In the genomic region with DNA sequence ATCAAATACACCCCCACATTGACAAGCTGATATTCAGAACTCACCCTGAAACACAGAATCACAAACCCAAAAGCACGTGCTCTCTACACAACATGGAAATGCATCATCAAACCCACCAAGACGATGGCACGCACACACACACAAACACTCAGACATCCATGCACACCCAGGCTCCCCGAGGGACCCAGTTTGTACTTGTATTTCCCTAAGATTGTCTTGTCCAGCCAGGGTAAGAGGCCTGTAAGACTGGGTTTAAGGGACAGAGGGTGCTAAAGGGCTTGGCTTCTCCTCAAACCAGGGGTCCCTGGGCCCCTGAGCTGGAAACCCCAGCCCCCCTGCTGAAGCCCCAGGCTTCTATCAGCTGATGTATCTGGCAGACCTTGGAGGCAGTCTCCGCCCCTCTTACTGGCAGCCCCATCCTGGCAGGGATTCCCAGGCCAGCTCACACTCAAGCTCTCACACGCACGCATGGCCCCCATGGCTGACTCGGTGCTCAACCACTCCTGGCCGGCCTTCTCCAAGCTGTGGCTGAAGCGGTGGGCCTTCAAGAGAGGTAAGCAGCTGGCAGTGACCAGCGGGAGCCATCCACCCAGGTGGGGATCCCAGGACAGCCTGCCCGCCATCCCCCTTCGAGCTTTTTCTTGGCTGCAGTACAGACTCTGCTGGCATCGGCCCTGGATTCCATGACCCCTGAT, we compare ENCODE assay signal across 9 cellular contexts. TPM values are rescaled to one million over a fixed set of nuclear protein-coding genes. Genes with fewer than 3 reads are reported as not detected.
DNase-seq lines count a peak whose midpoint lies in the region; TF ChIP-seq lines count a peak whose summit lies in the region.
"Had no signal": no experiment of that assay in that cellular context is flagged by ENCODE, and none has a peak within 500 bp of the region (broad histone marks: within the 10 kb centered on the region; RNA-seq: fewer than 3 reads in every experiment).

No MANE protein-coding gene starts in this region.

- intact Hi-C loops in CD4-positive, alpha-beta memory T cell (cut with micrococcal nuclease) = no loop called here
- intact Hi-C loops in ovary (cut with DNase I) = loop anchor here in 2 of 4 donors (5.0 to 10.0 kb wide), 3 partner anchors 190 to 322 kb away; a partner anchor contains a TSS
- intact Hi-C loops in lower leg skin (cut with DNase I; ENCODE audit: low total_unique reads) = loop anchor here (10.0 kb wide), 1 partner anchor 330 kb away; a partner anchor contains a TSS

- no peak for DNase-seq in CD4-positive, alpha-beta memory T cell
- DNase-seq in effector memory CD4-positive, alpha-beta T cell = no peak
- DNase-seq in ovary = peak in 1 of 5 donors; percentile 33
- DNase-seq in SIG-M5 (lab: John Stamatoyannopoulos, UW) = no peak
- DNase-seq in RWPE1 (ENCODE audit: low spot score) = no peak
- no peak for DNase-seq in T1000 (lab: John Stamatoyannopoulos, UW)
- DNase-seq in lower leg skin (ENCODE audit: low spot score in 2 of 2) = no peak
- DNase-seq: activated naive CD4-positive, alpha-beta T cell treated with anti-CD3 and anti-CD28 coated beads for 36 hours had no signal

- peaks cover 82% of the 10 kb centered on the region for H3K4me1 ChIP-seq in CD4-positive, alpha-beta memory T cell (ENCODE audit: insufficient read depth, low read length)
- H3K4me1 ChIP-seq in Loucy (ENCODE audit: insufficient read depth, low read length, poor library complexity, severe bottlenecking) (peaks cover 15% of the 10 kb centered on the region), ovary (ENCODE audit: insufficient read depth) (no peaks in the 10 kb centered on the region)
- peaks cover 36% of the 10 kb centered on the region for H3K4me1 ChIP-seq in effector memory CD4-positive, alpha-beta T cell (ENCODE audit: control insufficient read depth, insufficient read depth, low read length, poor library complexity, severe bottlenecking)

- no peaks in the 10 kb centered on the region for H3K27me3 Mint-ChIP-seq in CD4-positive, alpha-beta memory T cell

- H3K36me3 Mint-ChIP-seq in CD4-positive, alpha-beta memory T cell = peaks cover 50 to 64% of the 10 kb centered on the region in 2 donors

- TF ChIP-seq CTCF in Loucy (conservative IDR thresholded peaks at IDR 0.05; ENCODE audit: low read length) = no peak
- no peak for TF ChIP-seq CTCF in ovary (IDR thresholded peaks at IDR 0.05)
- TF ChIP-seq CTCF in RWPE1 (conservative IDR thresholded peaks at IDR 0.05; ENCODE audit: low read depth) = no peak
- TF ChIP-seq CTCF in lower leg skin (IDR thresholded peaks at IDR 0.05) = no peak

- TF ChIP-seq POLR2A in ovary (IDR thresholded peaks at IDR 0.05) (no peak), lower leg skin (IDR thresholded peaks at IDR 0.05) (no peak)

- H4K20me1 ChIP-seq in Loucy (ENCODE audit: insufficient read depth, low read length, poor library complexity, severe bottlenecking) = peaks cover 44% of the 10 kb centered on the region

- 64 to 67% (median 65%) methylated on average over 14 of the region's 14 CpGs for WGBS in ovary, 3 donors
- WGBS in lower leg skin, 2 donors = 61 to 63% methylated on average over 14 of the region's 14 CpGs

- no peaks in the 10 kb centered on the region for H3K9me2 ChIP-seq in Loucy (replicated peaks; ENCODE audit: low read depth, low read length)

- H3K9ac ChIP-seq in Loucy (ENCODE audit: low read depth, low read length, poor library complexity, severe bottlenecking) = no peak overlapping the region

- H3K9me3 ChIP-seq in CD4-positive, alpha-beta memory T cell (ENCODE audit: control insufficient read depth in 1 of 2, low read length in 2 of 2) = no peaks in the 10 kb centered on the region
- peaks cover 7% of the 10 kb centered on the region; the same call in 1 of the 2 replicates for H3K9me3 ChIP-seq in Loucy (ENCODE audit: insufficient read depth, low read depth, low read length)
- no peaks in the 10 kb centered on the region for H3K9me3 ChIP-seq in effector memory CD4-positive, alpha-beta T cell (ENCODE audit: control insufficient read depth, low read length)
- H3K9me3 ChIP-seq in ovary = no peaks in the 10 kb centered on the region

- peaks cover 28% of the 10 kb centered on the region for H3K36me3 ChIP-seq in CD4-positive, alpha-beta memory T cell (ENCODE audit: insufficient read depth, low read length)
- H3K36me3 ChIP-seq in Loucy (ENCODE audit: insufficient read depth, low read length) = peaks cover 12% of the 10 kb centered on the region; the same call in 1 of the 2 replicates
- peaks cover 39% of the 10 kb centered on the region for H3K36me3 ChIP-seq in effector memory CD4-positive, alpha-beta T cell (ENCODE audit: control insufficient read depth, insufficient read depth, low read length)
- no peaks in the 10 kb centered on the region for H3K36me3 ChIP-seq in ovary

- H3K27me3 ChIP-seq in CD4-positive, alpha-beta memory T cell (ENCODE audit: insufficient read depth, low read length) = no peaks in the 10 kb centered on the region
- no peaks in the 10 kb centered on the region for H3K27me3 ChIP-seq in Loucy (ENCODE audit: insufficient read depth, low read length, poor library complexity, severe bottlenecking)
- no peaks in the 10 kb centered on the region for H3K27me3 ChIP-seq in effector memory CD4-positive, alpha-beta T cell (replicated peaks; ENCODE audit: control insufficient read depth, insufficient read depth, low read length, poor library complexity, severe bottlenecking)
- no peaks in the 10 kb centered on the region for H3K27me3 ChIP-seq in ovary

- CTCF ChIA-PET in CD4-positive, alpha-beta memory T cell (lab: Charles Lee; ENCODE audit: partially characterized antibody) = interaction anchor here (0.9 to 8.1 kb wide), 16 partner anchors 10 to 207 kb away, joined by 3 to 123 read pairs (median 10); a partner anchor contains a TSS
- CTCF ChIA-PET in RWPE1 (lab: Yijun Ruan, JAX) = interaction anchor here (0.5 to 2.9 kb wide), 19 partner anchors 10 to 855 kb away, joined by 3 to 15 read pairs (median 4); no protein-coding TSS in a partner anchor

- H3K4me1 Mint-ChIP-seq in CD4-positive, alpha-beta memory T cell = peaks cover 54 to 95% (median 68%) of the 10 kb centered on the region in 4 donors

- H3K27ac Mint-ChIP-seq in CD4-positive, alpha-beta memory T cell = peak overlapping the region in 5 of 7 donors; percentile 37 to 95 (median 83)
- H3K27ac Mint-ChIP-seq: activated naive CD4-positive, alpha-beta T cell treated with anti-CD3 and anti-CD28 coated beads for 36 hours had no signal

- H3K4me3 ChIP-seq in CD4-positive, alpha-beta memory T cell (ENCODE audit: low read length in 2 of 2) = no peak overlapping the region
- no peak overlapping the region for H3K4me3 ChIP-seq in Loucy (ENCODE audit: low read length, poor library complexity, severe bottlenecking)
- H3K4me3 ChIP-seq in effector memory CD4-positive, alpha-beta T cell (ENCODE audit: insufficient read depth, low read depth, low read length, poor library complexity, severe bottlenecking) = no peak overlapping the region
- H3K4me3 ChIP-seq in ovary = peak overlapping the region; percentile 6
- H3K4me3 ChIP-seq in lower leg skin (ENCODE audit: low read depth, poor library complexity, severe bottlenecking) = no peak overlapping the region

- peaks cover 0 to 13% (median 6%) of the 10 kb centered on the region in 8 donors for H3K9me3 Mint-ChIP-seq in CD4-positive, alpha-beta memory T cell

- peak overlapping the region in 3 of 8 donors; percentile 4 to 94 (median 82) for H3K4me3 Mint-ChIP-seq in CD4-positive, alpha-beta memory T cell
- H3K4me3 Mint-ChIP-seq: activated naive CD4-positive, alpha-beta T cell treated with anti-CD3 and anti-CD28 coated beads for 36 hours had no signal

- peak overlapping the region; percentile 27 for H3K4me2 ChIP-seq in Loucy (ENCODE audit: low read depth, low read length, poor library complexity, severe bottlenecking)

- TF ChIP-seq EP300 in ovary (IDR thresholded peaks at IDR 0.05) = no peak

- H2AFZ ChIP-seq in Loucy (ENCODE audit: low read length) = no peak overlapping the region

- H3K27ac ChIP-seq in CD4-positive, alpha-beta memory T cell (ENCODE audit: low read depth, low read length) = peak overlapping the region; percentile 35
- H3K27ac ChIP-seq in effector memory CD4-positive, alpha-beta T cell (ENCODE audit: insufficient read depth, low read length, poor library complexity, severe bottlenecking) = peak overlapping the region; percentile 11
- H3K27ac ChIP-seq in ovary (no peak overlapping the region), RWPE1 (no peak overlapping the region)

- H3F3A ChIP-seq in Loucy (ENCODE audit: low read depth) = peaks cover 3% of the 10 kb centered on the region; the same call in 1 of the 2 replicates

- H3K79me2 ChIP-seq in Loucy (ENCODE audit: insufficient read depth, low read length) = peaks cover 83% of the 10 kb centered on the region

- POLR2A ChIA-PET in CD4-positive, alpha-beta memory T cell (lab: Charles Lee; ENCODE audit: partially characterized antibody) = interaction anchor here (0.6 to 4.6 kb wide), 9 partner anchors 10 to 256 kb away, joined by 3 to 50 read pairs (median 5); no protein-coding TSS in a partner anchor
- POLR2A ChIA-PET in RWPE1 (lab: Yijun Ruan, JAX; ENCODE audit: low non-redundant PET) = no interaction called here

RNA-seq across cellular contexts. Expression of a gene that starts 6.6 kb away (rescaled TPM):
- total RNA-seq in CD4-positive, alpha-beta memory T cell = 10 to 100 TPM; 82.3 to 83.8 TPM
- polyA plus RNA-seq in CD4-positive, alpha-beta memory T cell = 10 to 100 TPM in 1 of 2 donors, 1 to 10 TPM in 1; 2.2 to 11.1 TPM
- total RNA-seq in ovary = 10 to 100 TPM; 16.0 to 31.6 (median 25.1) TPM
- 10 to 100 TPM in 1 of 2 donors, 1 to 10 TPM in 1; 2.5 to 15.3 TPM for polyA plus RNA-seq in ovary
- 10 to 100 TPM; 32.3 to 49.2 (median 36.3) TPM for total RNA-seq in lower leg skin

Comparison
In these comparisons a context has a peak if more than half of its experiments do, and no peak if none do; other contexts are left out.
1. H3K27ac ChIP-seq: peak in CD4-positive, alpha-beta memory T cell (single experiment) and effector memory CD4-positive, alpha-beta T cell (single experiment); none in ovary (0 of 2) and RWPE1 (single experiment).